19 cellular contexts compared by ENCODE assay signal in genomic region chr22:36447634-36448033, GRCh38. TPM values are rescaled to one million over a fixed set of nuclear protein-coding genes. Genes with fewer than 3 reads are reported as not detected.
DNase-seq lines count a peak whose midpoint lies in the region; ATAC-seq and TF ChIP-seq lines count a peak whose summit lies in the region.
"Had no signal": no experiment of that assay in that cellular context is flagged by ENCODE, and none has a peak within 500 bp of the region (broad histone marks: within the 10 kb centered on the region; RNA-seq: fewer than 3 reads in every experiment).

No MANE protein-coding gene starts in this region.

- no peak overlapping the region for H3K27ac ChIP-seq in tibial nerve
- H3K27ac ChIP-seq: coronary artery, lower lobe of right lung had no signal

- TF ChIP-seq EP300 in tibial nerve (IDR thresholded peaks at IDR 0.05), result no peak

- ATAC-seq in memory B cell (ENCODE audit: low read depth), result no peak
- ATAC-seq: lower lobe of right lung had no signal

- H3K27me3 Mint-ChIP-seq in CD14-positive monocyte (ENCODE audit: low read depth in 3 of 3) (no peaks in the 10 kb centered on the region), memory B cell (no peaks in the 10 kb centered on the region), endothelial cell (ENCODE audit: unreplicated experiment) (peaks cover 14% of the 10 kb centered on the region)

- peak overlapping the region; percentile 26 to 27 for H3K4me3 Mint-ChIP-seq in CD14-positive monocyte
- H3K4me3 Mint-ChIP-seq in memory B cell, result no peak overlapping the region
- no peak overlapping the region for H3K4me3 Mint-ChIP-seq in endothelial cell (ENCODE audit: unreplicated experiment)

- no peaks in the 10 kb centered on the region for H3K27me3 ChIP-seq in tibial nerve
- H3K27me3 ChIP-seq: adrenal gland had no signal

- no peak for TF ChIP-seq POLR2A in tibial nerve (IDR thresholded peaks at IDR 0.05)

- peaks cover 84% of the 10 kb centered on the region for H3K4me1 Mint-ChIP-seq in CD14-positive monocyte
- peaks cover 29% of the 10 kb centered on the region for H3K4me1 Mint-ChIP-seq in memory B cell
- H3K4me1 Mint-ChIP-seq in endothelial cell (ENCODE audit: unreplicated experiment), result peaks cover 35% of the 10 kb centered on the region

- intact Hi-C loops in CD14-positive monocyte (cut with micrococcal nuclease), result loop anchor here (5.0 kb wide), 2 partner anchors 35 to 50 kb away; no protein-coding TSS in a partner anchor

- H3K36me3 Mint-ChIP-seq in CD14-positive monocyte (peaks cover 0 to 5% of the 10 kb centered on the region in 2 donors), memory B cell (no peaks in the 10 kb centered on the region), endothelial cell (ENCODE audit: low read depth, unreplicated experiment) (no peaks in the 10 kb centered on the region)

- H3K9me3 Mint-ChIP-seq in CD14-positive monocyte (peaks cover 0 to 2% (median 0%) of the 10 kb centered on the region in 7 donors), memory B cell (no peaks in the 10 kb centered on the region), endothelial cell (ENCODE audit: unreplicated experiment) (no peaks in the 10 kb centered on the region)

- H3K4me3 ChIP-seq in tibial nerve, result no peak overlapping the region
- H3K4me3 ChIP-seq: adrenal gland, coronary artery, lower lobe of right lung had no signal

- TF ChIP-seq CTCF in CD14-positive monocyte (IDR thresholded peaks at IDR 0.05), result no peak
- no peak for TF ChIP-seq CTCF in tibial nerve (IDR thresholded peaks at IDR 0.05)
- no peak for TF ChIP-seq CTCF in endothelial cell (IDR thresholded peaks at IDR 0.05; ENCODE audit: unreplicated experiment)

- H3K9me3 ChIP-seq in tibial nerve, result peaks cover 0 to 4% (median 0%) of the 10 kb centered on the region in 4 donors
- H3K9me3 ChIP-seq: adrenal gland, lower lobe of right lung, SK-N-SH had no signal

- no peaks in the 10 kb centered on the region for H3K36me3 ChIP-seq in tibial nerve
- H3K36me3 ChIP-seq: adrenal gland, lower lobe of right lung had no signal

- WGBS in tibial nerve, 2 donors, result 100% methylated on average over 2 of the region's 2 CpGs

- peaks cover 0 to 24% (median 9%) of the 10 kb centered on the region in 4 donors for H3K4me1 ChIP-seq in tibial nerve

- H3K27ac Mint-ChIP-seq in CD14-positive monocyte (peak overlapping the region; percentile 37 to 87 (median 52)), memory B cell (peak overlapping the region; percentile 31), endothelial cell (ENCODE audit: unreplicated experiment) (no peak overlapping the region)

- DNase-seq in CD14-positive monocyte (ENCODE audit: low spot score), result no peak
- peak; percentile 53 for DNase-seq in GF-D8 (lab: John Stamatoyannopoulos, UW)
- peak; percentile 64 for DNase-seq in SKM-1 treated with dmso at 0.1 percent for 144 hours (lab: John Stamatoyannopoulos, UW; ENCODE audit: unreplicated experiment)
- no peak for DNase-seq in memory B cell (ENCODE audit: low spot score in 2 of 2)
- DNase-seq in DMS53 (lab: John Stamatoyannopoulos, UW), result no peak
- DNase-seq in tibial nerve (ENCODE audit: low spot score in 2 of 2), result no peak
- no peak for DNase-seq in endothelial cell (ENCODE audit: low spot score)
- DNase-seq in NCI-H2029 treated with DMSO at 0.1 percent for 48 hours (lab: John Stamatoyannopoulos, UW), result no peak
- DNase-seq: activated CD4-positive, alpha-beta T cell treated with anti-CD3 and anti-CD28 coated beads for 4 hours; activated gamma-delta T cell; adrenal gland; EL; head of caudate nucleus; lower lobe of right lung; NCI-H187 treated with DMSO at 0.1 percent for 48 hours; occipital lobe; retina; SK-N-SH had no signal

RNA-seq across cellular contexts. Expression of gene TXN2, which starts 33.8 kb away (rescaled TPM):
- polyA plus RNA-seq in CD14-positive monocyte, result 100 to 1,000 TPM; 140 to 141 TPM
- total RNA-seq in tibial nerve (10 to 100 TPM; 50.4 to 83.5 (median 68.0) TPM), endothelial cell (ENCODE audit: unreplicated experiment) (67.3 TPM)

RNA-seq across cellular contexts. Expression of gene FOXRED2, which starts 59.2 kb away (rescaled TPM):
- polyA plus RNA-seq in CD14-positive monocyte, result 1 to 10 TPM; 1.9 to 2.0 TPM
- total RNA-seq in tibial nerve (10 to 100 TPM in 3 of 4 donors, 1 to 10 TPM in 1; 3.1 to 13.7 (median 13.1) TPM), endothelial cell (ENCODE audit: unreplicated experiment) (17.6 TPM)

RNA-seq across cellular contexts. Expression of gene MYH9, which starts 59.9 kb away (rescaled TPM):
- 10 to 100 TPM; 35.6 to 79.5 TPM for polyA plus RNA-seq in CD14-positive monocyte
- total RNA-seq in tibial nerve (100 to 1,000 TPM; 361 to 406 (median 386) TPM), endothelial cell (ENCODE audit: unreplicated experiment) (931 TPM)

Comparison
In these comparisons a context has a peak if more than half of its experiments do, and no peak if none do; other contexts are left out.
1. DNase-seq: peak in GF-D8 (single experiment) and SKM-1 treated with dmso at 0.1 percent for 144 hours (single experiment); none in CD14-positive monocyte (single experiment), memory B cell (0 of 2), DMS53 (single experiment), tibial nerve (0 of 2), endothelial cell (single experiment) and NCI-H2029 treated with DMSO at 0.1 percent for 48 hours (single experiment).
2. H3K4me3 Mint-ChIP-seq: peak in CD14-positive monocyte (2 of 2); none in memory B cell (single experiment) and endothelial cell (single experiment).